Comparison of ENCODE assay signal across 1 cellular context in genomic region chr12:116186482-116187157, GRCh38.
TF ChIP-seq lines count a peak whose summit lies in the region.

No MANE protein-coding gene starts in this region.

TF ChIP-seq in K562, 482 proteins besides CTCF, POLR2A, EP300 and RAD21 (continued from another document):
- TF ChIP-seq SFPQ (IDR thresholded peaks at IDR 0.05; ENCODE audit: low read depth, low read length): no peak
- no peak for TF ChIP-seq TAL1 (IDR thresholded peaks at IDR 0.05)
- TF ChIP-seq ZNF24 (IDR thresholded peaks at IDR 0.05): no peak
